Comparison of ENCODE assay signal across 8 cellular contexts in genomic region chr9:122930933-122931850, GRCh38. TPM values are rescaled to one million over a fixed set of nuclear protein-coding genes. Genes with fewer than 3 reads are reported as not detected.
DNase-seq lines count a peak whose midpoint lies in the region; ATAC-seq and TF ChIP-seq lines count a peak whose summit lies in the region.

ZBTB26 (minus strand) TSS chr9:122931512; CDS start chr9:122919934, 11,578 bp downstream.

- peak within 1 kb of the TSS; percentile 88 for H3K4me2 ChIP-seq in Loucy (ENCODE audit: low read depth, low read length, poor library complexity, severe bottlenecking)
- H3K4me2 ChIP-seq in neural progenitor cell, result peak within 1 kb of the TSS; percentile 89

- no peaks in the 10 kb centered on the region for H3K36me3 Mint-ChIP-seq in neural progenitor cell

- H3K9me3 ChIP-seq in Loucy (ENCODE audit: insufficient read depth, low read depth, low read length), result no peaks in the 10 kb centered on the region
- no peaks in the 10 kb centered on the region for H3K9me3 ChIP-seq in RWPE2 (ENCODE audit: severe bottlenecking)
- H3K9me3 ChIP-seq in neural progenitor cell (ENCODE audit: low read depth), result no peaks in the 10 kb centered on the region
- H3K9me3 ChIP-seq in stomach smooth muscle (ENCODE audit: control insufficient read depth in 2 of 2, low read length in 2 of 2), result no peaks in the 10 kb centered on the region

- no peaks in the 10 kb centered on the region for H3K27me3 Mint-ChIP-seq in neural progenitor cell (ENCODE audit: insufficient read depth, low read depth)

- H2AFZ ChIP-seq in Loucy (ENCODE audit: low read length) (peak within 1 kb of the TSS; percentile 93), neural progenitor cell (replicated peaks) (peak within 1 kb of the TSS; percentile 89)

- peak within 1 kb of the TSS; percentile 69 for H3K4me3 ChIP-seq in H7 (ENCODE audit: insufficient read depth, low read depth, low read length)
- H3K4me3 ChIP-seq in Loucy (ENCODE audit: low read length, poor library complexity, severe bottlenecking), result peak within 1 kb of the TSS; percentile 84
- H3K4me3 ChIP-seq in RWPE2 (ENCODE audit: severe bottlenecking), result peak within 1 kb of the TSS; percentile 84
- H3K4me3 ChIP-seq in fibroblast of villous mesenchyme (ENCODE audit: low read depth, low read length), result peak within 1 kb of the TSS; percentile 86
- H3K4me3 ChIP-seq in neural progenitor cell, result peak within 1 kb of the TSS; percentile 91
- peak within 1 kb of the TSS; percentile 85 to 94 for H3K4me3 ChIP-seq in stomach smooth muscle (ENCODE audit: low read length in 2 of 2)

- TF ChIP-seq CTCF in Loucy (conservative IDR thresholded peaks at IDR 0.05; ENCODE audit: low read length), result no peak
- TF ChIP-seq CTCF in RWPE2 (IDR thresholded peaks at IDR 0.05; ENCODE audit: poor library complexity, severe bottlenecking), result no peak
- TF ChIP-seq CTCF in fibroblast of villous mesenchyme (IDR thresholded peaks at IDR 0.05; ENCODE audit: insufficient read depth, low read depth, low read length), result no peak
- TF ChIP-seq CTCF in neural progenitor cell (IDR thresholded peaks at IDR 0.05), result peak; percentile 33

- H3K27ac ChIP-seq in RWPE2 (ENCODE audit: poor library complexity, severe bottlenecking) (peak within 1 kb of the TSS; percentile 59), neural progenitor cell (peak within 1 kb of the TSS; percentile 72), stomach smooth muscle (ENCODE audit: low read length) (peak within 1 kb of the TSS; percentile 72)

- H4K20me1 ChIP-seq in Loucy (ENCODE audit: insufficient read depth, low read length, poor library complexity, severe bottlenecking) (no peaks in the 10 kb centered on the region), neural progenitor cell (ENCODE audit: low read depth) (peaks cover 32% of the 10 kb centered on the region)

- peak; percentile 98 for ATAC-seq in RWPE2 (ENCODE audit: low read depth)

- peak within 1 kb of the TSS; percentile 86 for H3K9ac ChIP-seq in Loucy (ENCODE audit: low read depth, low read length, poor library complexity, severe bottlenecking)
- peak within 1 kb of the TSS; percentile 81 for H3K9ac ChIP-seq in neural progenitor cell
- peak within 1 kb of the TSS; percentile 73 to 83 for H3K9ac ChIP-seq in stomach smooth muscle (ENCODE audit: low read length in 2 of 2)

- H3K9me3 Mint-ChIP-seq in neural progenitor cell, result no peaks in the 10 kb centered on the region

- H3K27ac Mint-ChIP-seq in neural progenitor cell, result peak within 1 kb of the TSS; percentile 97

- H3K4me1 Mint-ChIP-seq in neural progenitor cell, result peaks cover 11% of the 10 kb centered on the region

- H3K27me3 ChIP-seq in H7 (ENCODE audit: control insufficient read depth, insufficient read depth, low read length), result no peaks in the 10 kb centered on the region
- no peaks in the 10 kb centered on the region for H3K27me3 ChIP-seq in Loucy (ENCODE audit: insufficient read depth, low read length, poor library complexity, severe bottlenecking)
- H3K27me3 ChIP-seq in RWPE2 (ENCODE audit: insufficient read depth, poor library complexity, severe bottlenecking), result no peaks in the 10 kb centered on the region
- no peaks in the 10 kb centered on the region for H3K27me3 ChIP-seq in neural progenitor cell
- no peaks in the 10 kb centered on the region for H3K27me3 ChIP-seq in stomach smooth muscle (ENCODE audit: control insufficient read depth in 1 of 2, insufficient read depth in 2 of 2, low read length in 2 of 2)

- no peak within 1 kb of the TSS for H3K4me3 Mint-ChIP-seq in neural progenitor cell

- peaks cover 70% of the 10 kb centered on the region for H3K79me2 ChIP-seq in Loucy (ENCODE audit: insufficient read depth, low read length)
- peaks cover 97% of the 10 kb centered on the region for H3K79me2 ChIP-seq in neural progenitor cell (ENCODE audit: low read depth)

- peak; percentile 98 for DNase-seq in ELR (ENCODE audit: low read depth)
- peak; percentile 98 for DNase-seq in H7
- peak; percentile 97 for DNase-seq in RWPE2 (ENCODE audit: low spot score)
- DNase-seq in activated effector memory CD4-positive, alpha-beta T cell treated with Interleukin-2 at 50 U/mL for 16 hours, result peak; percentile 79
- DNase-seq in fibroblast of villous mesenchyme (ENCODE audit: low read depth), result peak; percentile 93
- peak; percentile 97 for DNase-seq in neural progenitor cell (ENCODE audit: low spot score)

- H3K36me3 ChIP-seq in H7 (replicated peaks; ENCODE audit: control insufficient read depth, insufficient read depth, low read length) (peaks cover under 1% of the 10 kb centered on the region; the same call in 1 of the 2 replicates), Loucy (ENCODE audit: insufficient read depth, low read length) (peaks cover 2% of the 10 kb centered on the region; the same call in 1 of the 2 replicates), RWPE2 (ENCODE audit: low read depth) (peaks cover 9% of the 10 kb centered on the region; the same call in 1 of the 2 replicates), neural progenitor cell (no peaks in the 10 kb centered on the region), stomach smooth muscle (ENCODE audit: control insufficient read depth in 2 of 2, insufficient read depth in 2 of 2, low read length in 2 of 2) (no peaks in the 10 kb centered on the region)

- H3K4me1 ChIP-seq in Loucy (ENCODE audit: insufficient read depth, low read length, poor library complexity, severe bottlenecking) (peaks cover 48% of the 10 kb centered on the region), RWPE2 (ENCODE audit: insufficient read depth, poor library complexity, severe bottlenecking) (peaks cover 14% of the 10 kb centered on the region), neural progenitor cell (peaks cover 15% of the 10 kb centered on the region), stomach smooth muscle (ENCODE audit: control insufficient read depth, insufficient read depth, low read length) (peaks cover 15% of the 10 kb centered on the region)

- H3F3A ChIP-seq in Loucy (ENCODE audit: low read depth), result no peaks in the 10 kb centered on the region
- peaks cover 7% of the 10 kb centered on the region for H3F3A ChIP-seq in neural progenitor cell (ENCODE audit: low read depth)

- H3K9me2 ChIP-seq in Loucy (replicated peaks; ENCODE audit: low read depth, low read length), result no peaks in the 10 kb centered on the region

RNA-seq across cellular contexts. Expression of gene ZBTB26, which starts in this region (rescaled TPM):
- total RNA-seq in H7 (2014; rRNA removed; shearing (Covaris generic)), result 1.9 and 2.3 TPM in 2 replicates
- total RNA-seq in fibroblast of villous mesenchyme, result 3.5 and 4.3 TPM in 2 replicates
- 9.0 and 15.5 TPM in 2 replicates for total RNA-seq in neural progenitor cell (ENCODE audit: low replicate concordance)

Comparison
In these comparisons a context has a peak if more than half of its experiments do, and no peak if none do; other contexts are left out.
1. Peak in every context shown above with its lines: DNase-seq, ATAC-seq, H3K4me3 ChIP-seq and H3K27ac ChIP-seq.